Comparison of ENCODE assay signal across 17 cellular contexts in genomic region chr10:59003203-59003602, GRCh38.
DNase-seq lines count a peak whose midpoint lies in the region; ATAC-seq, FAIRE-seq and TF ChIP-seq lines count a peak whose summit lies in the region.
"Had no signal": no experiment of that assay in that cellular context is flagged by ENCODE, and none has a peak within 500 bp of the region (broad histone marks: within the 10 kb centered on the region; RNA-seq: fewer than 3 reads in every experiment).

No MANE protein-coding gene starts in this region.

- no peak overlapping the region for H3K4me3 ChIP-seq in thoracic aorta
- H3K4me3 ChIP-seq: GM23248 had no signal

- no peaks in the 10 kb centered on the region for H3K27me3 Mint-ChIP-seq in nephron progenitor cell (ENCODE audit: low read depth, poor library complexity)

- ATAC-seq in thoracic aorta (ENCODE audit: insufficient number of reproducible peaks, low FRiP score, low read depth) (no peak), foreskin keratinocyte (no peak)

- no peaks in the 10 kb centered on the region for H3K36me3 ChIP-seq in thoracic aorta
- H3K36me3 ChIP-seq: BE2C had no signal

- no peak overlapping the region for H3K4me3 Mint-ChIP-seq in nephron progenitor cell
- H3K4me3 Mint-ChIP-seq: CD4-positive, alpha-beta memory T cell had no signal

- no peaks in the 10 kb centered on the region for H3K36me3 Mint-ChIP-seq in nephron progenitor cell (ENCODE audit: low read depth)
- H3K36me3 Mint-ChIP-seq: CD4-positive, alpha-beta memory T cell had no signal

- H3K9me3 Mint-ChIP-seq in nephron progenitor cell, result no peaks in the 10 kb centered on the region

- TF ChIP-seq CTCF in nephron progenitor cell (IDR thresholded peaks at IDR 0.05) (no peak), thoracic aorta (IDR thresholded peaks at IDR 0.05) (no peak), foreskin keratinocyte (conservative IDR thresholded peaks at IDR 0.05) (no peak)

- peaks cover 68% of the 10 kb centered on the region for H3K4me1 Mint-ChIP-seq in nephron progenitor cell
- H3K4me1 Mint-ChIP-seq: CD4-positive, alpha-beta memory T cell had no signal

- no peak for FAIRE-seq in urothelium cell line (lab: Jason Lieb, UNC)
- FAIRE-seq: A204.1 had no signal

- peak overlapping the region; percentile 22 for H3K27ac Mint-ChIP-seq in nephron progenitor cell

- H3K27ac ChIP-seq in cingulate gyrus (ENCODE audit: low read depth, low read length) (peak overlapping the region; percentile 80), thoracic aorta (peak overlapping the region; percentile 41 to 73), foreskin keratinocyte (no peak overlapping the region)
- H3K27ac ChIP-seq: C4-2B, GM23248 had no signal

- H3K27me3 ChIP-seq in thoracic aorta (replicated peaks; ENCODE audit: insufficient read depth) (no peaks in the 10 kb centered on the region), foreskin keratinocyte (peaks cover 7% of the 10 kb centered on the region)
- H3K27me3 ChIP-seq: BE2C had no signal

- H3K4me1 ChIP-seq in thoracic aorta (ENCODE audit: control insufficient read depth in 1 of 2, low read depth in 2 of 2) (peaks cover 42 to 91% of the 10 kb centered on the region in 2 donors), foreskin keratinocyte (no peaks in the 10 kb centered on the region)

- DNase-seq in NCI-H69 (lab: John Stamatoyannopoulos, UW), result peak; percentile 14
- DNase-seq in nephron progenitor cell, result no peak
- no peak for DNase-seq in thoracic aorta (ENCODE audit: low spot score)
- no peak for DNase-seq in urothelium cell line (ENCODE audit: low spot score)
- DNase-seq in foreskin keratinocyte, result no peak
- DNase-seq in stimulated activated CD4-positive, alpha-beta T cell treated with anti-CD3 and anti-CD28 coated beads, Interleukin-4, amount 100 ng/mL, for 4 hours, result no peak
- DNase-seq in stimulated activated CD4-positive, alpha-beta T cell treated with anti-CD3 and anti-CD28 coated beads, Interleukin-4, amount 100 ng/mL, for 24 hours, result no peak
- DNase-seq: BE2C; CD4-positive, alpha-beta memory T cell; COR-L47; GF-D8; GM23248; H7; IMR-90 had no signal

- H3K9me3 ChIP-seq in thoracic aorta, result no peaks in the 10 kb centered on the region
- H3K9me3 ChIP-seq: BE2C had no signal
